In genomic region chr1:62362061-62362951, GRCh38 we compare ENCODE assay signal across 1 cellular context.
TF ChIP-seq lines count a peak whose summit lies in the region.

No MANE protein-coding gene starts in this region.

TF ChIP-seq in GM23338, 12 proteins besides CTCF, POLR2A, EP300 and RAD21 (continued from another document):
- TF ChIP-seq ZNF462 (CRISPR knock-in tag; IDR thresholded peaks at IDR 0.05) (no peak), JUNB (IDR thresholded peaks at IDR 0.05; ENCODE audit: unreplicated experiment) (no peak), CREB1 (CRISPR knock-in tag; IDR thresholded peaks at IDR 0.05; ENCODE audit: low read depth) (no peak), NANOG (IDR thresholded peaks at IDR 0.05; ENCODE audit: borderline replicate concordance) (no peak), EZH2phosphoT487 (IDR thresholded peaks at IDR 0.05; ENCODE audit: unreplicated experiment) (no peak), REST (IDR thresholded peaks at IDR 0.05; ENCODE audit: unreplicated experiment) (no peak), STAT1 (IDR thresholded peaks at IDR 0.05; ENCODE audit: unreplicated experiment) (no peak), POLR2AphosphoS5 (IDR thresholded peaks at IDR 0.05; ENCODE audit: low read depth) (no peak)
